ENCODE assay signal across 11 cellular contexts in the genomic region with DNA sequence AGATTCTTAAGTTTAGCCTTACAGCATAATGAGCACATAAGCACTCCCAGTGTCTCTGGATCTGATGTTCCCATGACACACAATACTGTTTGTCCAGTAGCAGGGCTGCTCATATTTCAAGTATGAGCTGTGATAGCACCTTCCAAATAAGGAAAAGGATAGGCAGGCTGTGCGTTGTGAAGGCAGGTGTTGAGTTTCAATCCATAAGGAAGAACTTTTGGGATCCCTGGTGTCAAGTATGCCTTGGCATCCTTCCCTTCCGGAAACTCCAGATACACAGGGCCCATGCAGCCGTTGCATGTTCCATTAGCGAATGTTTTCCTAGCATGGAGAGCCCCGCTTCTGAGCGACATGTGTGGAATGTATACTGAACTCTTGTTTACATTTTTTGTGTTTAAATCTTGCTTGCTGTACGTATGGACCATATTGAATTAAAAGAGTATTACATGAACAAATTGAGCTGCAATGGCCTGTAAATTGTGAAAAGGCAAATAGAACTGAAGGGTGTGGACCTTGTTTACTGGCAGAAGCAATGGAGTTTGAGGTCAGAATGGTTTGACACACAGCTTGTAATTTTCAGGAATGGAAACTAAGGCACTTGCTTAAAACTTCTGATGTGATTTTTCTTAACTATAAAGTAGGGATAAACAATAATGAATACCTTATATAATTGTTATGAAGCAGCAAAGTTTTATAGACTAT. TPM values are rescaled to one million over a fixed set of nuclear protein-coding genes. Genes with fewer than 3 reads are reported as not detected.
DNase-seq lines count a peak whose midpoint lies in the region; ATAC-seq lines count a peak whose summit lies in the region.
"Had no signal": no experiment of that assay in that cellular context is flagged by ENCODE, and none has a peak within 500 bp of the region (broad histone marks: within the 10 kb centered on the region; RNA-seq: fewer than 3 reads in every experiment).

No MANE protein-coding gene starts in this region.

- no peaks in the 10 kb centered on the region for H3K4me1 ChIP-seq in CD8-positive, alpha-beta memory T cell (ENCODE audit: insufficient read depth, low read length)

- H3K36me3 Mint-ChIP-seq in CD8-positive, alpha-beta memory T cell: no peaks in the 10 kb centered on the region
- no peaks in the 10 kb centered on the region for H3K36me3 Mint-ChIP-seq in activated CD8-positive, alpha-beta T cell treated with anti-CD3 and anti-CD28 coated beads, Interleukin-2, amount 10 ng/mL, durations not matched to agents 7 days and 5 days (ENCODE audit: low read depth)
- H3K36me3 Mint-ChIP-seq in stimulated activated memory B cell treated with anti-CD40 and anti-IgM and Interleukin-4, amounts not matched to agents 10 μg/mL and 1 μg/mL and 100 μg/mL, for 72 hours: no peaks in the 10 kb centered on the region

- DNase-seq in NCI-H1092 (lab: John Stamatoyannopoulos, UW) (peak; percentile 93), NCI-H774 (lab: John Stamatoyannopoulos, UW) (peak; percentile 70), left ventricle myocardium superior (no peak), stromal cell of bone marrow (ENCODE audit: low read depth) (peak; percentile 13)
- DNase-seq in CD8-positive, alpha-beta memory T cell: no peak
- DNase-seq in activated naive CD4-positive, alpha-beta T cell treated with anti-CD3 and anti-CD28 coated beads, Interleukin-2, amount 50 U/mL, for 16 hours: no peak
- no peak for DNase-seq in activated CD8-positive, alpha-beta T cell treated with anti-CD3 and anti-CD28 coated beads, Interleukin-2, amount 10 ng/mL, durations not matched to agents 7 days and 5 days
- DNase-seq: dorsolateral prefrontal cortex, MV-4-11 had no signal

- H3K27ac Mint-ChIP-seq in CD8-positive, alpha-beta memory T cell: no peak overlapping the region
- no peak overlapping the region for H3K27ac Mint-ChIP-seq in activated CD8-positive, alpha-beta T cell treated with anti-CD3 and anti-CD28 coated beads, Interleukin-2, amount 10 ng/mL, durations not matched to agents 7 days and 5 days
- no peak overlapping the region for H3K27ac Mint-ChIP-seq in stimulated activated memory B cell treated with anti-CD40 and anti-IgM and Interleukin-4, amounts not matched to agents 10 μg/mL and 1 μg/mL and 100 μg/mL, for 72 hours

- no peak overlapping the region for H3K4me3 ChIP-seq in CD8-positive, alpha-beta memory T cell (ENCODE audit: low read length)
- H3K4me3 ChIP-seq: dorsolateral prefrontal cortex had no signal

- no peaks in the 10 kb centered on the region for H3K36me3 ChIP-seq in CD8-positive, alpha-beta memory T cell (ENCODE audit: insufficient read depth, low read length)

- peak; percentile 86 for ATAC-seq in left ventricle myocardium superior
- ATAC-seq in activated CD8-positive, alpha-beta T cell treated with anti-CD3 and anti-CD28 coated beads, Interleukin-2, amount 10 ng/mL, durations not matched to agents 7 days and 5 days: no peak
- no peak for ATAC-seq in stimulated activated memory B cell treated with anti-CD40 and anti-IgM and Interleukin-4, amounts not matched to agents 10 μg/mL and 1 μg/mL and 100 μg/mL, for 72 hours

- no peaks in the 10 kb centered on the region for H3K9me3 Mint-ChIP-seq in CD8-positive, alpha-beta memory T cell
- H3K9me3 Mint-ChIP-seq in activated CD8-positive, alpha-beta T cell treated with anti-CD3 and anti-CD28 coated beads, Interleukin-2, amount 10 ng/mL, durations not matched to agents 7 days and 5 days (ENCODE audit: insufficient read depth): no peaks in the 10 kb centered on the region
- no peaks in the 10 kb centered on the region for H3K9me3 Mint-ChIP-seq in stimulated activated memory B cell treated with anti-CD40 and anti-IgM and Interleukin-4, amounts not matched to agents 10 μg/mL and 1 μg/mL and 100 μg/mL, for 72 hours

- H3K27me3 ChIP-seq in CD8-positive, alpha-beta memory T cell (ENCODE audit: insufficient read depth, low read length, poor library complexity, severe bottlenecking): no peaks in the 10 kb centered on the region
- H3K27me3 ChIP-seq: dorsolateral prefrontal cortex had no signal

- CTCF ChIA-PET in CD8-positive, alpha-beta memory T cell (lab: Charles Lee): no interaction called here
- CTCF ChIA-PET in activated CD8-positive, alpha-beta T cell treated with anti-CD3 and anti-CD28 coated beads, Interleukin-2, amount 10 ng/mL, durations not matched to agents 7 days and 5 days (lab: Charles Lee): no interaction called here

- H3K27ac ChIP-seq in CD8-positive, alpha-beta memory T cell (ENCODE audit: low read depth, low read length): no peak overlapping the region
- H3K27ac ChIP-seq: dorsolateral prefrontal cortex had no signal

- POLR2A ChIA-PET in CD8-positive, alpha-beta memory T cell (lab: Charles Lee): no interaction called here
- POLR2A ChIA-PET in activated CD8-positive, alpha-beta T cell treated with anti-CD3 and anti-CD28 coated beads, Interleukin-2, amount 10 ng/mL, durations not matched to agents 7 days and 5 days (lab: Charles Lee): no interaction called here

- no peaks in the 10 kb centered on the region for H3K9me3 ChIP-seq in CD8-positive, alpha-beta memory T cell (ENCODE audit: low read length)

- H3K4me3 Mint-ChIP-seq in CD8-positive, alpha-beta memory T cell: no peak overlapping the region
- no peak overlapping the region for H3K4me3 Mint-ChIP-seq in activated CD8-positive, alpha-beta T cell treated with anti-CD3 and anti-CD28 coated beads, Interleukin-2, amount 10 ng/mL, durations not matched to agents 7 days and 5 days
- H3K4me3 Mint-ChIP-seq in stimulated activated memory B cell treated with anti-CD40 and anti-IgM and Interleukin-4, amounts not matched to agents 10 μg/mL and 1 μg/mL and 100 μg/mL, for 72 hours: no peak overlapping the region

- intact Hi-C loops in left ventricle myocardium superior (cut with micrococcal nuclease): no loop called here

- H3K4me1 Mint-ChIP-seq in CD8-positive, alpha-beta memory T cell: no peaks in the 10 kb centered on the region
- no peaks in the 10 kb centered on the region for H3K4me1 Mint-ChIP-seq in activated CD8-positive, alpha-beta T cell treated with anti-CD3 and anti-CD28 coated beads, Interleukin-2, amount 10 ng/mL, durations not matched to agents 7 days and 5 days (ENCODE audit: low read depth)
- no peaks in the 10 kb centered on the region for H3K4me1 Mint-ChIP-seq in stimulated activated memory B cell treated with anti-CD40 and anti-IgM and Interleukin-4, amounts not matched to agents 10 μg/mL and 1 μg/mL and 100 μg/mL, for 72 hours

- H3K27me3 Mint-ChIP-seq in CD8-positive, alpha-beta memory T cell: peaks cover 0 to 5% of the 10 kb centered on the region in 2 donors
- H3K27me3 Mint-ChIP-seq in activated CD8-positive, alpha-beta T cell treated with anti-CD3 and anti-CD28 coated beads, Interleukin-2, amount 10 ng/mL, durations not matched to agents 7 days and 5 days (ENCODE audit: low read depth): peaks cover 4% of the 10 kb centered on the region
- H3K27me3 Mint-ChIP-seq in stimulated activated memory B cell treated with anti-CD40 and anti-IgM and Interleukin-4, amounts not matched to agents 10 μg/mL and 1 μg/mL and 100 μg/mL, for 72 hours: no peaks in the 10 kb centered on the region

RNA-seq across cellular contexts. Expression of a gene that starts 33.7 kb away (rescaled TPM):
- 91.2 TPM for total RNA-seq in left ventricle myocardium superior
- not detected for total RNA-seq in CD8-positive, alpha-beta memory T cell
- polyA plus RNA-seq in CD8-positive, alpha-beta memory T cell: not detected
- not detected for total RNA-seq in activated CD8-positive, alpha-beta T cell treated with anti-CD3 and anti-CD28 coated beads, Interleukin-2, amount 10 ng/mL, durations not matched to agents 7 days and 5 days
- total RNA-seq: T-helper 2 cell treated with Interferon-gamma antibody and Interleukin-4, amounts not matched to agents 100 ng/mL and 5 ng/mL, for 36 hours had no signal

Comparison
In these comparisons a context has a peak if more than half of its experiments do, and no peak if none do; other contexts are left out.
1. DNase-seq: peak in NCI-H1092 (single experiment), NCI-H774 (single experiment) and stromal cell of bone marrow (single experiment); none in left ventricle myocardium superior (single experiment), CD8-positive, alpha-beta memory T cell (0 of 5), activated naive CD4-positive, alpha-beta T cell treated with anti-CD3 and anti-CD28 coated beads, Interleukin-2, amount 50 U/mL, for 16 hours (single experiment) and activated CD8-positive, alpha-beta T cell treated with anti-CD3 and anti-CD28 coated beads, Interleukin-2, amount 10 ng/mL, durations not matched to agents 7 days and 5 days (single experiment).
2. RNA of a gene that starts 33.7 kb away (total RNA-seq): 91.2 TPM in left ventricle myocardium superior (single experiment); not detected in CD8-positive, alpha-beta memory T cell and not detected in activated CD8-positive, alpha-beta T cell treated with anti-CD3 and anti-CD28 coated beads, Interleukin-2, amount 10 ng/mL, durations not matched to agents 7 days and 5 days; every median in the first group is over 10 times any median in the second.